ENCODE assay signal across 26 cellular contexts in the genomic region with DNA sequence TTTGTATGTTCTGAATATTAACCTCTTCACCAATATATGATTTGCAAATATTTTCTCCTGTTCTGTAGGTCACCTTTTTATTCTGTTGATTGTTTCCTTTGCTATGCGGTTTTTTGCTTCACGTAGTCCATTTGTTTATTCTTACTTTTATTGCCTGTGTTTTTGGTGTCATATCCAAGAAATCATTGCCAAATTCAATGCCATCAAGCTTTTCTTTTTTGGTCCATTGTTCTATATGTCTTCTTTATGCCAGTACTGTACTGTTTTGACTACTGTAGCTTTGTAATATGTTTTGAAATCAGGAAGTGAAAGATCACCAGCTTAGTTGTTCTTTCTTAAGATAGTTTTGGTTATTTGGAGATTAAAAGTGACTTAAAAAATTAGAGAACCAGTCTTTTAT. TPM values are rescaled to one million over a fixed set of nuclear protein-coding genes. Genes with fewer than 3 reads are reported as not detected.
"Had no signal": no experiment of that assay in that cellular context is flagged by ENCODE, and none has a peak within 500 bp of the region (broad histone marks: within the 10 kb centered on the region; RNA-seq: fewer than 3 reads in every experiment).

No MANE protein-coding gene starts in this region.

- ATAC-seq: activated CD8-positive, alpha-beta T cell treated with anti-CD3 and anti-CD28 coated beads for 36 hours; activated naive CD4-positive, alpha-beta T cell treated with anti-CD3 and anti-CD28 coated beads, Interleukin-2, amount 50 U/mL, for 72 hours; activated T-cell treated with anti-CD3 and anti-CD28 coated beads, Interleukin-2, amount 50 U/mL, for 4 hours; activated T-helper 17 cell treated with anti-CD3 and anti-CD28 coated beads, Interleukin-2, amount 50 U/mL, for 72 hours; left ventricle myocardium superior; psoas muscle; upper lobe of right lung had no signal

- H2AFZ ChIP-seq: neural progenitor cell, parathyroid adenoma had no signal

- H3K9ac ChIP-seq: neural progenitor cell, parathyroid adenoma had no signal

- H3K4me3 Mint-ChIP-seq: activated CD8-positive, alpha-beta T cell treated with anti-CD3 and anti-CD28 coated beads for 36 hours; activated T-cell treated with anti-CD3 and anti-CD28 coated beads, Interleukin-2, amount 50 U/mL, for 4 hours; activated T-helper 17 cell treated with anti-CD3 and anti-CD28 coated beads, Interleukin-2, amount 50 U/mL, for 72 hours; neural progenitor cell had no signal

- H3K4me1 ChIP-seq: colonic mucosa, neural progenitor cell, parathyroid adenoma, upper lobe of right lung had no signal

- H3K36me3 ChIP-seq: colonic mucosa, neural progenitor cell, sigmoid colon, suprapubic skin, upper lobe of right lung had no signal

- H3K27me3 ChIP-seq: colonic mucosa, sigmoid colon, suprapubic skin, upper lobe of right lung had no signal

- H3K36me3 Mint-ChIP-seq: neural progenitor cell had no signal

- H3K27ac ChIP-seq: colonic mucosa, neural progenitor cell, parathyroid adenoma, psoas muscle, sigmoid colon, suprapubic skin, tibial artery, upper lobe of right lung had no signal

- H3K79me2 ChIP-seq: parathyroid adenoma had no signal

- H3K4me3 ChIP-seq: colonic mucosa, neural progenitor cell, psoas muscle, sigmoid colon, suprapubic skin, tibial artery, upper lobe of right lung had no signal

- H3K4me2 ChIP-seq: neural progenitor cell had no signal

- H3K27ac Mint-ChIP-seq: activated CD8-positive, alpha-beta T cell treated with anti-CD3 and anti-CD28 coated beads for 36 hours; activated naive CD4-positive, alpha-beta T cell treated with anti-CD3 and anti-CD28 coated beads, Interleukin-2, amount 50 U/mL, for 72 hours; activated T-helper 17 cell treated with anti-CD3 and anti-CD28 coated beads, Interleukin-2, amount 50 U/mL, for 72 hours; neural progenitor cell had no signal

- H3K27me3 Mint-ChIP-seq: activated CD8-positive, alpha-beta T cell treated with anti-CD3 and anti-CD28 coated beads for 36 hours; activated T-helper 17 cell treated with anti-CD3 and anti-CD28 coated beads, Interleukin-2, amount 50 U/mL, for 72 hours had no signal

- FAIRE-seq: frontal cortex, small intestine had no signal

- DNase-seq: activated CD4-positive, alpha-beta T cell treated with anti-CD3 and anti-CD28 coated beads, Interleukin-2, amount 50 U/mL, for 1 hour; activated CD8-positive, alpha-beta T cell treated with anti-CD3 and anti-CD28 coated beads for 36 hours; activated gamma-delta T cell treated with Interleukin-2 at 50 U/mL for 16 hours; activated T-cell treated with anti-CD3 and anti-CD28 coated beads, Interleukin-2, amount 50 U/mL, for 4 hours; anterior cingulate cortex; cerebellar nuclear complex; colonic mucosa; effector CD8-positive, alpha-beta T cell; islet precursor cell; left ventricle myocardium superior; occipital lobe; psoas muscle; sigmoid colon; small intestine; stimulated activated CD4-positive, alpha-beta T cell treated with anti-CD3 and anti-CD28 coated beads, Interleukin-4, amount 100 ng/mL, for 24 hours; stimulated activated naive CD4-positive, alpha-beta T cell; T-helper 2 cell; tibial artery; upper lobe of right lung had no signal

RNA-seq across cellular contexts. Expression of gene PARP15, which starts 4.2 kb away (rescaled TPM):
- total RNA-seq: epithelial cell of proximal tubule, frontal cortex, occipital lobe had no signal
